In the genomic region with DNA sequence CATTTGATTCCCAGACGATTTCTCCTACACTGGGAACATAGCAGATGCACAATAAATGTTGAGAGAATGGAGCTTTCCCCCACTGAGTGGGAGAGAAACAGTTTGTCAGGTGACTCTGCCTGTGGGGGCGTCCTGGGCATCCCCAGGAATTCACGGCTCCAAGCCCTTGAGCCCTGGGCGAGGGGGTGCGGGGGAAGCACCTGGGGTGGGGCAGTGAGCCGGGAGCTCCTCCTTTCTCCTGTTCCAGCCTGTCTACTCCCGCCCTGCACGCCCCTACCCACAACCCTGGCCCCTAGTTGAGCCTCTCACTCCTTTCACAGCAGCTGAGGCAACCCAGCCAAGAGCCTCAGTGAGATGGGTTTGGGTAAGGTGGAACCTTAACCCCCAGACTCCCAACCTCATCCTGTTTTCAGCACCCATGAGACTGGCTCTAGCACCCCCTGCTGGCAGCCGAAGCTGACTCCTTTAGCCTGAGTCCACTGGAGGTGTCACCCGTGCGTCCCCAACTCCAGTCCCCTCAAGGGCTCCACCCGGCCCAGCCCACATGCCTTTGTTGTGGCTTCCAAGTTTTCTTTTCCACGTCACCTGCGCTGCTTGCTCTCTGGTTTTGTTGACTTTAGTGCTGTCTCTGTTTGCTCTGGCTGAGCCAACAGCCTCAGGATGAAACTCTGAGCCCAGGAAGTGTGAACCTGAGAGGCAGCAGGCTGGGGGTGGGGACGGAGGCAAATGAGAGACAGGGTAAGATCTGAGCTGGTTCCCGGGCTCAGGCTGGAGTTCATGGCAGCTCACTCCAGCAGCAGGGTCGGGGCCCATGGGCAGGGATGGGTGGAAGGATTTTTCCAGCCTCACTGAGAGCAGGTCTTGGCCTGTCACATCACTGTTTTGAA, we compare ENCODE assay signal across 9 cellular contexts. TPM values are rescaled to one million over a fixed set of nuclear protein-coding genes. Genes with fewer than 3 reads are reported as not detected.
DNase-seq lines count a peak whose midpoint lies in the region; ATAC-seq lines count a peak whose summit lies in the region.
"Had no signal": no experiment of that assay in that cellular context is flagged by ENCODE, and none has a peak within 500 bp of the region (broad histone marks: within the 10 kb centered on the region; RNA-seq: fewer than 3 reads in every experiment).

No MANE protein-coding gene starts in this region.

- H3K27me3 ChIP-seq in HUES48 (ENCODE audit: control insufficient read depth, insufficient read depth, low read length) = no peaks in the 10 kb centered on the region
- H3K27me3 ChIP-seq: BLaER1 treated with 17β-estradiol and CSF1 and Interleukin-3, amounts not matched to agents 10 nM and 100 nM had no signal

- H3K9ac ChIP-seq in HUES48 (ENCODE audit: low read depth, low read length) = no peak overlapping the region
- H3K9ac ChIP-seq: BLaER1 treated with 17β-estradiol and CSF1 and Interleukin-3, amounts not matched to agents 10 nM and 100 nM had no signal

- intact Hi-C loops in cardiac septum (cut with DNase I) = loop anchor here (1.0 kb wide), 1 partner anchor 40 kb away; no protein-coding TSS in a partner anchor
- intact Hi-C loops in sciatic nerve (cut with DNase I) = no loop called here

- ATAC-seq in activated naive CD4-positive, alpha-beta T cell treated with anti-CD3 and anti-CD28 coated beads, Interleukin-2, amount 50 U/mL, for 72 hours = peak; percentile 94 to 98
- ATAC-seq in sciatic nerve = peak; percentile 77
- ATAC-seq in HG02981 (IDR thresholded peaks at IDR 0.05; ENCODE audit: unreplicated experiment) = no peak

- in situ Hi-C loops in SK-MEL-5 (cut with HindIII; ENCODE audit: low pct_unique_long_range_greater_than_20kb, low sequenced_read_pairs) = no loop called here

- H3K9me3 ChIP-seq in HUES48 (ENCODE audit: control insufficient read depth, insufficient read depth, low read length) = no peaks in the 10 kb centered on the region
- H3K9me3 ChIP-seq: BLaER1 treated with 17β-estradiol and CSF1 and Interleukin-3, amounts not matched to agents 10 nM and 100 nM had no signal

- no peaks in the 10 kb centered on the region for H3K9me3 Mint-ChIP-seq in activated naive CD4-positive, alpha-beta T cell treated with anti-CD3 and anti-CD28 coated beads, Interleukin-2, amount 50 U/mL, for 72 hours

- H3K27ac Mint-ChIP-seq in activated naive CD4-positive, alpha-beta T cell treated with anti-CD3 and anti-CD28 coated beads, Interleukin-2, amount 50 U/mL, for 72 hours = peak overlapping the region; percentile 82 to 86

- no peaks in the 10 kb centered on the region for H3K36me3 Mint-ChIP-seq in activated naive CD4-positive, alpha-beta T cell treated with anti-CD3 and anti-CD28 coated beads, Interleukin-2, amount 50 U/mL, for 72 hours

- H3K4me3 ChIP-seq in HUES48 (ENCODE audit: low read depth, low read length) = no peak overlapping the region
- H3K4me3 ChIP-seq: BLaER1 treated with 17β-estradiol and CSF1 and Interleukin-3, amounts not matched to agents 10 nM and 100 nM had no signal

- H3K4me1 ChIP-seq in HUES48 (ENCODE audit: control insufficient read depth, insufficient read depth, low read length) = no peaks in the 10 kb centered on the region

- no peaks in the 10 kb centered on the region for H3K36me3 ChIP-seq in HUES48 (ENCODE audit: control insufficient read depth, insufficient read depth, low read length)
- H3K36me3 ChIP-seq: BLaER1 treated with 17β-estradiol and CSF1 and Interleukin-3, amounts not matched to agents 10 nM and 100 nM had no signal

- DNase-seq in NCI-H1436 (lab: John Stamatoyannopoulos, UW) (peak; percentile 20), NCI-H1436 treated with DMSO at 0.1 percent for 48 hours (lab: John Stamatoyannopoulos, UW) (no peak), SK-MEL-5 (ENCODE audit: low read depth, low spot score) (peak; percentile 68), cardiac septum (ENCODE audit: low spot score) (peak; percentile 82), sciatic nerve (ENCODE audit: low spot score) (peak; percentile 79)
- peak; percentile 88 to 97 for DNase-seq in activated naive CD4-positive, alpha-beta T cell treated with anti-CD3 and anti-CD28 coated beads, Interleukin-2, amount 50 U/mL, for 72 hours (ENCODE audit: low spot score in 2 of 2)

- H3K27ac ChIP-seq in HUES48 (ENCODE audit: low read depth, low read length) = peak overlapping the region; percentile 13
- H3K27ac ChIP-seq: BLaER1 treated with 17β-estradiol and CSF1 and Interleukin-3, amounts not matched to agents 10 nM and 100 nM had no signal

RNA-seq across cellular contexts. Expression of a gene that starts 13.0 kb away (rescaled TPM):
- not detected in 2 replicates for total RNA-seq in SK-MEL-5 (2014; rRNA removed; shearing (Covaris generic))
- not detected in 2 replicates for polyA plus RNA-seq in SK-MEL-5 (2015; cell fraction: cytosol; rRNA removed)
- polyA plus RNA-seq in SK-MEL-5 (2015; cell fraction: nucleus; rRNA removed) = not detected in 2 replicates
- total RNA-seq in activated naive CD4-positive, alpha-beta T cell treated with anti-CD3 and anti-CD28 coated beads, Interleukin-2, amount 50 U/mL, for 72 hours = under 1 TPM in 1 of 2 donors, not detected in 1; 0.29 TPM
- total RNA-seq in cardiac septum (80.4 TPM), sciatic nerve (36.7 TPM)

RNA-seq across cellular contexts. Expression of a gene that starts 32.0 kb away (rescaled TPM):
- 0.08 TPM in 1 of 2 replicates, not detected in the other for total RNA-seq in SK-MEL-5 (2014; rRNA removed; shearing (Covaris generic))
- polyA plus RNA-seq in SK-MEL-5 (2015; cell fraction: cytosol; rRNA removed) = 0.14 and 0.19 TPM in 2 replicates
- 0.19 and 2.1 TPM in 2 replicates for polyA plus RNA-seq in SK-MEL-5 (2015; cell fraction: nucleus; rRNA removed)
- total RNA-seq in activated naive CD4-positive, alpha-beta T cell treated with anti-CD3 and anti-CD28 coated beads, Interleukin-2, amount 50 U/mL, for 72 hours = 10 to 100 TPM in 1 of 2 donors, 1 to 10 TPM in 1; 3.8 to 36.8 TPM
- total RNA-seq in cardiac septum (7.7 TPM), sciatic nerve (23.7 TPM)

RNA-seq across cellular contexts. Expression of a gene that starts 58.3 kb away (rescaled TPM):
- total RNA-seq in SK-MEL-5 (2014; rRNA removed; shearing (Covaris generic)) = 29.7 and 34.5 TPM in 2 replicates
- polyA plus RNA-seq in SK-MEL-5 (2015; cell fraction: cytosol; rRNA removed) = 48.4 and 61.2 TPM in 2 replicates
- 104 and 105 TPM in 2 replicates for polyA plus RNA-seq in SK-MEL-5 (2015; cell fraction: nucleus; rRNA removed)
- 10 to 100 TPM; 34.2 to 40.2 TPM for total RNA-seq in activated naive CD4-positive, alpha-beta T cell treated with anti-CD3 and anti-CD28 coated beads, Interleukin-2, amount 50 U/mL, for 72 hours
- total RNA-seq in cardiac septum (16.7 TPM), sciatic nerve (26.0 TPM)

Comparison
In these comparisons a context has a peak if more than half of its experiments do, and no peak if none do; other contexts are left out.
1. RNA of a gene that starts 13.0 kb away (total RNA-seq): 80.4 TPM in cardiac septum (single experiment) and 36.7 TPM in sciatic nerve (single experiment); 0.29 TPM in activated naive CD4-positive, alpha-beta T cell treated with anti-CD3 and anti-CD28 coated beads, Interleukin-2, amount 50 U/mL, for 72 hours and not detected in SK-MEL-5; every median in the first group is over 10 times any median in the second.